Comparison of ENCODE assay signal across 30 cellular contexts in genomic region chrX:10237255-10237654, GRCh38.
"Had no signal": no experiment of that assay in that cellular context is flagged by ENCODE, and none has a peak within 500 bp of the region (broad histone marks: within the 10 kb centered on the region; RNA-seq: fewer than 3 reads in every experiment).

No MANE protein-coding gene starts in this region.

- DNase-seq: activated B cell treated with CpG ODN at 0.5 μM for 24 hours; activated CD4-positive, alpha-beta memory T cell treated with anti-CD3 and anti-CD28 coated beads for 36 hours; activated CD4-positive, alpha-beta T cell treated with anti-CD3 and anti-CD28 coated beads for 4 hours; activated CD4-positive, alpha-beta T cell treated with anti-CD3 and anti-CD28 coated beads, Interleukin-2, amount 10 ng/mL, durations not matched to agents 24 days and 14 days; activated CD4-positive, alpha-beta T cell treated with anti-CD3 and anti-CD28 coated beads, Interleukin-2, amount 50 U/mL, for 1 hour; activated CD4-positive, alpha-beta T cell treated with anti-CD3 and anti-CD28 coated beads, Interleukin-2, amount 50 U/mL, for 4 hours; activated CD4-positive, CD25-positive, alpha-beta regulatory T cell treated with anti-CD3 and anti-CD28 coated beads, Interleukin-2, amount 50 U/mL, for 72 hours; activated CD8-positive, alpha-beta memory T cell treated with anti-CD3 and anti-CD28 coated beads, Interleukin-2, amount 50 U/mL, for 4 hours; activated CD8-positive, alpha-beta T cell treated with anti-CD3 and anti-CD28 coated beads for 36 hours; activated effector memory CD4-positive, alpha-beta T cell treated with Interleukin-2 at 50 U/mL for 16 hours; activated gamma-delta T cell; activated naive CD4-positive, alpha-beta T cell treated with anti-CD3 and anti-CD28 coated beads, Interleukin-2, amount 10 ng/mL, durations not matched to agents 7 days and 5 days; activated naive CD4-positive, alpha-beta T cell treated with Interleukin-2 at 50 U/mL for 16 hours; activated naive CD8-positive, alpha-beta T cell treated with anti-CD3 and anti-CD28 coated beads, Interleukin-2, amount 10 ng/mL, durations not matched to agents 7 days and 5 days; activated naive CD8-positive, alpha-beta T cell treated with anti-CD3 and anti-CD28 coated beads, Interleukin-2, amount 50 U/mL, for 24 hours; activated T-cell treated with anti-CD3 and anti-CD28 coated beads for 4 hours; activated T-cell treated with anti-CD3 and anti-CD28 coated beads, Interleukin-2, amount 50 U/mL, for 24 hours; activated T-cell treated with anti-CD3 and anti-CD28 coated beads, Interleukin-2, amount 50 U/mL, for 48 hours; amygdala; anterior cingulate cortex; caudate nucleus; cerebellar nuclear complex; T-helper 1 cell; T-helper 2 cell; T-helper 9 cell had no signal

- H3K27me3 ChIP-seq: ascending aorta, cardiac muscle cell had no signal

- FAIRE-seq: bronchial epithelial cell, TTC549 had no signal

- H3K27ac ChIP-seq: ascending aorta, cardiac muscle cell, VCaP had no signal

- H3K4me1 ChIP-seq: ascending aorta had no signal

- H3K4me3 ChIP-seq: ascending aorta, cardiac muscle cell had no signal

- H3K9me3 ChIP-seq: ascending aorta had no signal

- H3K36me3 ChIP-seq: ascending aorta, cardiac muscle cell had no signal

- ATAC-seq: activated CD8-positive, alpha-beta T cell treated with anti-CD3 and anti-CD28 coated beads for 36 hours; activated naive CD8-positive, alpha-beta T cell treated with anti-CD3 and anti-CD28 coated beads, Interleukin-2, amount 50 U/mL, for 24 hours had no signal
